In the genomic region with DNA sequence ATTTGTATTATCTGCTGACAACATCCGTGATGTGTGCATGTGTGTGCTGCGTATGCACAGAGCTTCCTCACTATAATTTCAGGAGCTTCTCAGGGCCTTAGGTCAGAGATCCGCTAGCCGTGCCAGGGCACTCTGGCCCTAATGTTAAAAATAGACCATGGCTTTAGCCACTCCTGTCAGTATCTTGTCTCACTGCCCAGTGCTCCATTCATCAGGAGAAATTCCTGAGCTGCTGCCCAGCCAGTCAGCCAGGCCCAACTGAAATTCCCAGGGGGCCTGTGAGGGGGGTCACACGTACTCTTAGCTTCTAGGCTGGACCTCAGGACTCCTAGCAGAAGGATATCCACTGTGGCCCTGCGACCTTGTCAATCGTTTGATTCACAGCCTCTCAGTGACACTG, we compare ENCODE assay signal across 9 cellular contexts.
A peak's percentile ranks its signal among the peaks of the same experiment; 100 is the strongest.
DNase-seq lines count a peak whose midpoint lies in the region; ATAC-seq, FAIRE-seq and TF ChIP-seq lines count a peak whose summit lies in the region.
"Had no signal": no experiment of that assay in that cellular context is flagged by ENCODE, and none has a peak within 500 bp of the region (broad histone marks: within the 10 kb centered on the region; RNA-seq: fewer than 3 reads in every experiment).

No MANE protein-coding gene starts in this region.

- TF ChIP-seq CTCF in C4-2B (conservative IDR thresholded peaks at IDR 0.05), result no peak

- H3K4me3 ChIP-seq in adipocyte (ENCODE audit: low read length), result peak overlapping the region; percentile 54
- H3K4me3 ChIP-seq in small intestine (ENCODE audit: low read depth in 1 of 2, low read length in 2 of 2), result no peak overlapping the region

- H3K9me3 ChIP-seq in adipocyte (ENCODE audit: control insufficient read depth, low read length) (no peaks in the 10 kb centered on the region), small intestine (ENCODE audit: control insufficient read depth, low read depth) (no peaks in the 10 kb centered on the region)

- H3K36me3 ChIP-seq in adipocyte (ENCODE audit: control insufficient read depth, insufficient read depth, low read length, severe bottlenecking) (no peaks in the 10 kb centered on the region), small intestine (ENCODE audit: control insufficient read depth in 2 of 2, insufficient read depth in 2 of 2, low read length in 2 of 2) (no peaks in the 10 kb centered on the region)
- H3K36me3 ChIP-seq: brain microvascular endothelial cell had no signal

- peaks cover 57% of the 10 kb centered on the region for H3K4me1 ChIP-seq in adipocyte (ENCODE audit: control insufficient read depth, insufficient read depth, low read length)
- H3K4me1 ChIP-seq in small intestine (ENCODE audit: control insufficient read depth in 2 of 2, insufficient read depth in 1 of 2, low read depth in 1 of 2, low read length in 1 of 2), result no peaks in the 10 kb centered on the region

- ATAC-seq in GM19395 (IDR thresholded peaks at IDR 0.05; ENCODE audit: unreplicated experiment), result no peak

- H3K9ac ChIP-seq in adipocyte (ENCODE audit: low read length), result peak overlapping the region; percentile 84

- intact Hi-C loops in cardiac septum (cut with DNase I), result no loop called here

- no peaks in the 10 kb centered on the region for H3K27me3 ChIP-seq in adipocyte (replicated peaks; ENCODE audit: control insufficient read depth, insufficient read depth, low read length)
- no peaks in the 10 kb centered on the region for H3K27me3 ChIP-seq in small intestine (ENCODE audit: control insufficient read depth in 2 of 2, insufficient read depth in 2 of 2, low read length in 2 of 2)
- H3K27me3 ChIP-seq: brain microvascular endothelial cell had no signal

- H3K27ac ChIP-seq in C4-2B, result peak overlapping the region; percentile 10; the same call in 1 of the 2 replicates
- no peak overlapping the region for H3K27ac ChIP-seq in small intestine (ENCODE audit: low read depth in 1 of 2, low read length in 1 of 2)
- H3K27ac ChIP-seq: brain microvascular endothelial cell had no signal

- no peak for FAIRE-seq in small intestine (lab: Jason Lieb, UNC)

- WGBS in small intestine, 3 donors, result 69 to 79% (median 77%) methylated on average over 7 of the region's 7 CpGs

- DNase-seq in adipocyte (ENCODE audit: low read depth) (peak; percentile 31), cardiac septum (ENCODE audit: low spot score) (peak; percentile 82), putamen (ENCODE audit: low spot score) (peak; percentile 35), small intestine (no peak)
- DNase-seq in activated CD4-positive, alpha-beta T cell treated with anti-CD3 and anti-CD28 coated beads for 48 hours, result no peak
- no peak for DNase-seq in effector CD8-positive, alpha-beta T cell (lab: John Stamatoyannopoulos, UW)

Comparison
In these comparisons a context has a peak if more than half of its experiments do, and no peak if none do; other contexts are left out.
1. DNase-seq: peak in adipocyte (single experiment), cardiac septum (single experiment) and putamen (single experiment); none in activated CD4-positive, alpha-beta T cell treated with anti-CD3 and anti-CD28 coated beads for 48 hours (single experiment), effector CD8-positive, alpha-beta T cell (single experiment) and small intestine (single experiment).